ENCODE assay signal across 1 cellular context in genomic region chr3:29759443-29760033, GRCh38.
TF ChIP-seq lines count a peak whose summit lies in the region.

No MANE protein-coding gene starts in this region.

TF ChIP-seq in HEK293, 187 proteins besides CTCF, POLR2A, EP300 and RAD21 (continued from another document):
- TF ChIP-seq, protein P1, sequence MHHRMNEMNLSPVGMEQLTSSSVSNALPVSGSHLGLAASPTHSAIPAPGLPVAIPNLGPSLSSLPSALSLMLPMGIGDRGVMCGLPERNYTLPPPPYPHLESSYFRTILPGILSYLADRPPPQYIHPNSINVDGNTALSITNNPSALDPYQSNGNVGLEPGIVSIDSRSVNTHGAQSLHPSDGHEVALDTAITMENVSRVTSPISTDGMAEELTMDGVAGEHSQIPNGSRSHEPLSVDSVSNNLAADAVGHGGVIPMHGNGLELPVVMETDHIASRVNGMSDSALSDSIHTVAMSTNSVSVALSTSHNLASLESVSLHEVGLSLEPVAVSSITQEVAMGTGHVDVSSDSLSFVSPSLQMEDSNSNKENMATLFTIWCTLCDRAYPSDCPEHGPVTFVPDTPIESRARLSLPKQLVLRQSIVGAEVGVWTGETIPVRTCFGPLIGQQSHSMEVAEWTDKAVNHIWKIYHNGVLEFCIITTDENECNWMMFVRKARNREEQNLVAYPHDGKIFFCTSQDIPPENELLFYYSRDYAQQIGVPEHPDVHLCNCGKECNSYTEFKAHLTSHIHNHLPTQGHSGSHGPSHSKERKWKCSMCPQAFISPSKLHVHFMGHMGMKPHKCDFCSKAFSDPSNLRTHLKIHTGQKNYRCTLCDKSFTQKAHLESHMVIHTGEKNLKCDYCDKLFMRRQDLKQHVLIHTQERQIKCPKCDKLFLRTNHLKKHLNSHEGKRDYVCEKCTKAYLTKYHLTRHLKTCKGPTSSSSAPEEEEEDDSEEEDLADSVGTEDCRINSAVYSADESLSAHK (tag by site-specific recombination; IDR thresholded peaks at IDR 0.05) = peak; percentile 65
- no peak for TF ChIP-seq ZNF416 (tag by site-specific recombination; IDR thresholded peaks at IDR 0.05)
- TF ChIP-seq, protein P2, sequence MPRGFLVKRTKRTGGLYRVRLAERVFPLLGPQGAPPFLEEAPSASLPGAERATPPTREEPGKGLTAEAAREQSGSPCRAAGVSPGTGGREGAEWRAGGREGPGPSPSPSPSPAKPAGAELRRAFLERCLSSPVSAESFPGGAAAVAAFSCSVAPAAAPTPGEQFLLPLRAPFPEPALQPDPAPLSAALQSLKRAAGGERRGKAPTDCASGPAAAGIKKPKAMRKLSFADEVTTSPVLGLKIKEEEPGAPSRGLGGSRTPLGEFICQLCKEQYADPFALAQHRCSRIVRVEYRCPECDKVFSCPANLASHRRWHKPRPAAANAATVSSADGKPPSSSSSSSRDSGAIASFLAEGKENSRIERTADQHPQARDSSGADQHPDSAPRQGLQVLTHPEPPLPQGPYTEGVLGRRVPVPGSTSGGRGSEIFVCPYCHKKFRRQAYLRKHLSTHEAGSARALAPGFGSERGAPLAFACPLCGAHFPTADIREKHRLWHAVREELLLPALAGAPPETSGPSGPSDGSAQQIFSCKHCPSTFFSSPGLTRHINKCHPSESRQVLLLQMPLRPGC (tag by site-specific recombination; IDR thresholded peaks at IDR 0.05) = no peak
- no peak for TF ChIP-seq KLF17 (tag by site-specific recombination; IDR thresholded peaks at IDR 0.05)
- TF ChIP-seq ZNF629 (tag by site-specific recombination; IDR thresholded peaks at IDR 0.05) = no peak
- no peak for TF ChIP-seq ZSCAN16 (tag by site-specific recombination; IDR thresholded peaks at IDR 0.05)
- TF ChIP-seq REPIN1 (tag by site-specific recombination; IDR thresholded peaks at IDR 0.05; ENCODE audit: low read depth) = no peak
- TF ChIP-seq ZNF626 (tag by site-specific recombination; IDR thresholded peaks at IDR 0.05) = no peak
